8 cellular contexts compared by ENCODE assay signal in the genomic region with DNA sequence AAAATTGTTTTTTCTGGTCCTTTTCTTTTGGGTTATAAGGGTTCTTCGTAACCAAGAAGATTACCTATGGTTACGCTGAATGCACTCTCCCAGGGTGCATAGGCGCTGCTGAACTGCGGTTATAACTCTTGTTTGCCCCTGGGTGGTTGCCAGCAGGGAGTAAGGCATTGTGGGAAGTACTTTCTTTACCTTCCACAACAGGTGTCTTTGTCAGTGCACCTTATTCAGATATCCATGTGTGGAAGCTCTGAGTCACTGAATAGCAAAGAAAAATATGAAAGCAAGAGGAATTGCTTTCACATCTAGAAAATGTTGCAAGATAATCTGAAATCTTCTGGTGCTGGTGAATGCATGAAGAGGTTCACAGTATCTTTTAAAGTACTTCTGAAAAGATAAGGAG.
DNase-seq lines count a peak whose midpoint lies in the region; ATAC-seq and TF ChIP-seq lines count a peak whose summit lies in the region.

No MANE protein-coding gene starts in this region.

- POLR2A ChIA-PET in PC-9 (lab: Charles Lee; ENCODE audit: unreplicated experiment): interaction anchor here (0.7 to 2.5 kb wide), 3 partner anchors 76 to 124 kb away, joined by 3 to 24 read pairs (median 13); no protein-coding TSS in a partner anchor

- no peaks in the 10 kb centered on the region for H3K36me3 Mint-ChIP-seq in activated T-cell treated with anti-CD3 and anti-CD28 coated beads, Interleukin-2, amount 50 U/mL, for 24 hours (ENCODE audit: low read depth)
- H3K36me3 Mint-ChIP-seq in endothelial cell (ENCODE audit: low read depth, unreplicated experiment): no peaks in the 10 kb centered on the region
- peaks cover 4 to 10% of the 10 kb centered on the region in 2 donors for H3K36me3 Mint-ChIP-seq in stimulated activated naive B cell treated with anti-CD40 and anti-IgM and Interleukin-4, amounts not matched to agents 10 μg/mL and 1 μg/mL and 100 μg/mL, for 72 hours
- no peaks in the 10 kb centered on the region for H3K36me3 Mint-ChIP-seq in glutamatergic neuron (ENCODE audit: unreplicated experiment)

- no TSS peak for BruUV-seq in PC-9 (replicated peaks; lab: Mats Ljungman, UMichigan)

- H3K27ac Mint-ChIP-seq in activated T-cell treated with anti-CD3 and anti-CD28 coated beads, Interleukin-2, amount 50 U/mL, for 24 hours: no peak overlapping the region
- peak overlapping the region; percentile 52 for H3K27ac Mint-ChIP-seq in endothelial cell (ENCODE audit: unreplicated experiment)
- H3K27ac Mint-ChIP-seq in stimulated activated naive B cell treated with anti-CD40 and anti-IgM and Interleukin-4, amounts not matched to agents 10 μg/mL and 1 μg/mL and 100 μg/mL, for 72 hours: peak overlapping the region; percentile 87
- no peak overlapping the region for H3K27ac Mint-ChIP-seq in glutamatergic neuron (ENCODE audit: unreplicated experiment)

- peak overlapping the region; percentile 43 for H3K4me3 ChIP-seq in PC-9

- no peaks in the 10 kb centered on the region for H3K9me3 Mint-ChIP-seq in activated T-cell treated with anti-CD3 and anti-CD28 coated beads, Interleukin-2, amount 50 U/mL, for 24 hours
- H3K9me3 Mint-ChIP-seq in endothelial cell (ENCODE audit: unreplicated experiment): no peaks in the 10 kb centered on the region
- no peaks in the 10 kb centered on the region for H3K9me3 Mint-ChIP-seq in stimulated activated naive B cell treated with anti-CD40 and anti-IgM and Interleukin-4, amounts not matched to agents 10 μg/mL and 1 μg/mL and 100 μg/mL, for 72 hours
- H3K9me3 Mint-ChIP-seq in glutamatergic neuron (ENCODE audit: unreplicated experiment): no peaks in the 10 kb centered on the region

- peak overlapping the region; percentile 61; the same call in 1 of the 2 replicates for H2AFZ ChIP-seq in PC-9

- H3K79me2 ChIP-seq in PC-9 (ENCODE audit: low read depth): peaks cover 6% of the 10 kb centered on the region; the same call in 1 of the 2 replicates

- peak overlapping the region; percentile 83 for H3K27ac ChIP-seq in PC-9

- peak overlapping the region; percentile 74 for H3K4me2 ChIP-seq in PC-9

- no peaks in the 10 kb centered on the region for H3K27me3 ChIP-seq in PC-9 (ENCODE audit: insufficient read depth, low read depth)

- peaks cover 3% of the 10 kb centered on the region; the same call in 1 of the 2 replicates for H3K9me3 ChIP-seq in PC-9 (ENCODE audit: insufficient read depth, low read depth)

- peaks cover 31% of the 10 kb centered on the region for H3F3A ChIP-seq in PC-9 (ENCODE audit: insufficient read depth, low read depth)

- H3K4me3 Mint-ChIP-seq in activated T-cell treated with anti-CD3 and anti-CD28 coated beads, Interleukin-2, amount 50 U/mL, for 24 hours: peak overlapping the region; percentile 11
- H3K4me3 Mint-ChIP-seq in endothelial cell (ENCODE audit: unreplicated experiment) (peak overlapping the region; percentile 54), glutamatergic neuron (ENCODE audit: unreplicated experiment) (no peak overlapping the region)
- peak overlapping the region; percentile 53 to 70 for H3K4me3 Mint-ChIP-seq in stimulated activated naive B cell treated with anti-CD40 and anti-IgM and Interleukin-4, amounts not matched to agents 10 μg/mL and 1 μg/mL and 100 μg/mL, for 72 hours

- H4K20me1 ChIP-seq in PC-9 (ENCODE audit: insufficient read depth): no peaks in the 10 kb centered on the region

- DNase-seq in activated T-cell treated with anti-CD3 and anti-CD28 coated beads, Interleukin-2, amount 50 U/mL, for 24 hours: no peak
- DNase-seq in activated T-cell treated with anti-CD3 and anti-CD28 coated beads, Interleukin-2, amount 50 U/mL, for 48 hours: no peak
- DNase-seq in PC-9 (peak; percentile 83 to 95), endothelial cell (ENCODE audit: low spot score) (peak; percentile 7), middle frontal gyrus (ENCODE audit: extremely low spot score, low spot score) (no peak), amniotic stem cell (lab: John Stamatoyannopoulos, UW) (no peak), glutamatergic neuron (no peak)
- no peak for DNase-seq in stimulated activated naive B cell treated with anti-CD40 and anti-IgM and Interleukin-4, amounts not matched to agents 10 μg/mL and 1 μg/mL and 100 μg/mL, for 72 hours

- no peaks in the 10 kb centered on the region for H3K36me3 ChIP-seq in PC-9 (ENCODE audit: low read depth)

- no peaks in the 10 kb centered on the region for H3K9me2 ChIP-seq in PC-9 (ENCODE audit: insufficient read depth)

- intact Hi-C loops in PC-9 (cut with micrococcal nuclease; ENCODE audit: unreplicated experiment): loop anchor here (2.0 to 10.0 kb wide), 4 partner anchors 91 to 393 kb away; partner anchors contain the start of gene KIAA0040

- peak; percentile 15 to 22 for ATAC-seq in stimulated activated naive B cell treated with anti-CD40 and anti-IgM and Interleukin-4, amounts not matched to agents 10 μg/mL and 1 μg/mL and 100 μg/mL, for 72 hours (replicated peaks)

- CTCF ChIA-PET in PC-9 (lab: Charles Lee): interaction anchor here (0.6 kb wide), 1 partner anchor 60 kb away, joined by 5 read pairs; no protein-coding TSS in a partner anchor

- H3K4me1 ChIP-seq in PC-9 (replicated peaks; ENCODE audit: insufficient read depth): peaks cover 60% of the 10 kb centered on the region

- peaks cover 33% of the 10 kb centered on the region for H3K4me1 Mint-ChIP-seq in activated T-cell treated with anti-CD3 and anti-CD28 coated beads, Interleukin-2, amount 50 U/mL, for 24 hours (ENCODE audit: low read depth)
- H3K4me1 Mint-ChIP-seq in endothelial cell (ENCODE audit: unreplicated experiment) (peaks cover 17% of the 10 kb centered on the region), glutamatergic neuron (ENCODE audit: low read depth, unreplicated experiment) (peaks cover 12% of the 10 kb centered on the region)
- peaks cover 22 to 43% of the 10 kb centered on the region in 2 donors for H3K4me1 Mint-ChIP-seq in stimulated activated naive B cell treated with anti-CD40 and anti-IgM and Interleukin-4, amounts not matched to agents 10 μg/mL and 1 μg/mL and 100 μg/mL, for 72 hours

- TF ChIP-seq CTCF in PC-9 (conservative IDR thresholded peaks at IDR 0.05) (no peak), endothelial cell (IDR thresholded peaks at IDR 0.05; ENCODE audit: unreplicated experiment) (no peak), glutamatergic neuron (IDR thresholded peaks at IDR 0.05; ENCODE audit: partially characterized antibody, unreplicated experiment) (no peak)

- no peaks in the 10 kb centered on the region for H3K27me3 Mint-ChIP-seq in activated T-cell treated with anti-CD3 and anti-CD28 coated beads, Interleukin-2, amount 50 U/mL, for 24 hours
- H3K27me3 Mint-ChIP-seq in endothelial cell (ENCODE audit: unreplicated experiment): no peaks in the 10 kb centered on the region
- H3K27me3 Mint-ChIP-seq in stimulated activated naive B cell treated with anti-CD40 and anti-IgM and Interleukin-4, amounts not matched to agents 10 μg/mL and 1 μg/mL and 100 μg/mL, for 72 hours: no peaks in the 10 kb centered on the region
- no peaks in the 10 kb centered on the region for H3K27me3 Mint-ChIP-seq in glutamatergic neuron (ENCODE audit: unreplicated experiment)

Comparison
In these comparisons a context has a peak if more than half of its experiments do, and no peak if none do; other contexts are left out.
1. DNase-seq: peak in PC-9 (2 of 2) and endothelial cell (single experiment); none in activated T-cell treated with anti-CD3 and anti-CD28 coated beads, Interleukin-2, amount 50 U/mL, for 24 hours (single experiment), activated T-cell treated with anti-CD3 and anti-CD28 coated beads, Interleukin-2, amount 50 U/mL, for 48 hours (0 of 2), stimulated activated naive B cell treated with anti-CD40 and anti-IgM and Interleukin-4, amounts not matched to agents 10 μg/mL and 1 μg/mL and 100 μg/mL, for 72 hours (single experiment), middle frontal gyrus (single experiment), amniotic stem cell (single experiment) and glutamatergic neuron (single experiment).
2. H3K27ac Mint-ChIP-seq: peak in endothelial cell (single experiment) and stimulated activated naive B cell treated with anti-CD40 and anti-IgM and Interleukin-4, amounts not matched to agents 10 μg/mL and 1 μg/mL and 100 μg/mL, for 72 hours (single experiment); none in activated T-cell treated with anti-CD3 and anti-CD28 coated beads, Interleukin-2, amount 50 U/mL, for 24 hours (single experiment) and glutamatergic neuron (single experiment).